ENCODE assay signal across 9 cellular contexts in genomic region chr13:75368167-75368566, GRCh38.
DNase-seq lines count a peak whose midpoint lies in the region; ATAC-seq and TF ChIP-seq lines count a peak whose summit lies in the region.
"Had no signal": no experiment of that assay in that cellular context is flagged by ENCODE, and none has a peak within 500 bp of the region (broad histone marks: within the 10 kb centered on the region; RNA-seq: fewer than 3 reads in every experiment).

No MANE protein-coding gene starts in this region.

- H3K27ac Mint-ChIP-seq in HFFc6 = peak overlapping the region; percentile 79
- H3K27ac Mint-ChIP-seq: IgD-negative memory B cell had no signal

- H3K4me1 Mint-ChIP-seq in HFFc6 (ENCODE audit: low read depth) = peaks cover 7% of the 10 kb centered on the region

- H3K27me3 ChIP-seq in left lung (no peaks in the 10 kb centered on the region), dorsolateral prefrontal cortex (no peaks in the 10 kb centered on the region), HAP-1 (ENCODE audit: low read depth) (no peaks in the 10 kb centered on the region)

- H3K4me1 ChIP-seq in left lung = peaks cover 0 to 17% of the 10 kb centered on the region in 2 donors
- peaks cover 4% of the 10 kb centered on the region for H3K4me1 ChIP-seq in HAP-1

- intact Hi-C loops in left lung (cut with DNase I) (no loop called here), dorsolateral prefrontal cortex (cut with DNase I) (no loop called here)

- H3K4me3 ChIP-seq in cardiac fibroblast (replicated peaks in 1 of 2; ENCODE audit: low read depth in 2 of 2, low read length in 2 of 2) (no peak overlapping the region), left lung (no peak overlapping the region), dorsolateral prefrontal cortex (no peak overlapping the region), HAP-1 (no peak overlapping the region)

- H3K36me3 Mint-ChIP-seq in HFFc6 (ENCODE audit: low read depth) = no peaks in the 10 kb centered on the region; the same call in 1 of the 2 replicates
- H3K36me3 Mint-ChIP-seq: IgD-negative memory B cell had no signal

- no peaks in the 10 kb centered on the region; the same call in 1 of the 2 replicates for H3K27me3 Mint-ChIP-seq in HFFc6 (ENCODE audit: insufficient read depth)

- peak; percentile 43 for ATAC-seq in left lung

- peak overlapping the region; percentile 28 for H3K4me3 Mint-ChIP-seq in HFFc6
- H3K4me3 Mint-ChIP-seq: IgD-negative memory B cell had no signal

- H3K36me3 ChIP-seq in left lung (no peaks in the 10 kb centered on the region), HAP-1 (replicated peaks) (no peaks in the 10 kb centered on the region)

- H3K9me3 ChIP-seq in left lung (no peaks in the 10 kb centered on the region), HAP-1 (no peaks in the 10 kb centered on the region)

- H3K9me3 Mint-ChIP-seq in HFFc6 = no peaks in the 10 kb centered on the region
- H3K9me3 Mint-ChIP-seq: IgD-negative memory B cell had no signal

- no peak for TF ChIP-seq CTCF in HFFc6 (IDR thresholded peaks at IDR 0.05)
- TF ChIP-seq CTCF in cardiac fibroblast (IDR thresholded peaks at IDR 0.05; ENCODE audit: low read depth, low read length) = no peak
- no peak for TF ChIP-seq CTCF in left lung (IDR thresholded peaks at IDR 0.05)
- TF ChIP-seq CTCF in dorsolateral prefrontal cortex (IDR thresholded peaks at IDR 0.05 in 54 of 56, conservative IDR thresholded peaks at IDR 0.05 in 2 of 56; ENCODE audit: low read depth in 1 of 56, partially characterized antibody in 56 of 56) = no peak

- DNase-seq in A172 (ENCODE audit: low spot score) (peak; percentile 50), HFFc6 (peak; percentile 70), cardiac fibroblast (ENCODE audit: low read depth in 2 of 2) (peak; percentile 92 to 96), left lung (no peak), dorsolateral prefrontal cortex (no peak), HPDE6-E6E7 (ENCODE audit: extremely low spot score) (no peak), NCI-H748 (lab: John Stamatoyannopoulos, UW; ENCODE audit: unreplicated experiment) (no peak), HAP-1 (ENCODE audit: low spot score in 2 of 2) (no peak)

- in situ Hi-C loops in HAP-1 (cut with MboI; ENCODE audit: low sequenced_read_pairs) = no loop called here

- H3K27ac ChIP-seq in left lung (no peak overlapping the region), dorsolateral prefrontal cortex (peak overlapping the region in 14 of 59 donors; percentile 2 to 63 (median 24))

Comparison
In these comparisons a context has a peak if more than half of its experiments do, and no peak if none do; other contexts are left out.
1. DNase-seq: peak in A172 (single experiment), HFFc6 (single experiment) and cardiac fibroblast (2 of 2); none in left lung (0 of 2), dorsolateral prefrontal cortex (0 of 10), HPDE6-E6E7 (single experiment), NCI-H748 (single experiment) and HAP-1 (0 of 2).